9 cellular contexts compared by ENCODE assay signal in genomic region chr2:191115391-191115790, GRCh38. TPM values are rescaled to one million over a fixed set of nuclear protein-coding genes. Genes with fewer than 3 reads are reported as not detected.
A peak's percentile ranks its signal among the peaks of the same experiment; 100 is the strongest.
DNase-seq lines count a peak whose midpoint lies in the region; ATAC-seq and TF ChIP-seq lines count a peak whose summit lies in the region.
"Had no signal": no experiment of that assay in that cellular context is flagged by ENCODE, and none has a peak within 500 bp of the region (broad histone marks: within the 10 kb centered on the region; RNA-seq: fewer than 3 reads in every experiment).

No MANE protein-coding gene starts in this region.

- H4K20me1 ChIP-seq in GM23338 (replicated peaks; ENCODE audit: insufficient read depth) = no peaks in the 10 kb centered on the region

- H3K4me1 Mint-ChIP-seq in GM23338 (no peaks in the 10 kb centered on the region), progenitor cell of endocrine pancreas (ENCODE audit: low read depth) (peaks cover 3% of the 10 kb centered on the region)

- no peaks in the 10 kb centered on the region for H3K36me3 ChIP-seq in GM23338 (ENCODE audit: insufficient read depth)

- no peaks in the 10 kb centered on the region for H3F3A ChIP-seq in GM23338 (replicated peaks; ENCODE audit: low read depth)

- H2AFZ ChIP-seq in GM23338 = no peak overlapping the region

- no peaks in the 10 kb centered on the region for H3K4me1 ChIP-seq in GM23338 (ENCODE audit: insufficient read depth)

- H3K27me3 Mint-ChIP-seq in GM23338 (ENCODE audit: insufficient read depth, low read depth, poor library complexity) = no peaks in the 10 kb centered on the region
- no peaks in the 10 kb centered on the region for H3K27me3 Mint-ChIP-seq in progenitor cell of endocrine pancreas

- H3K9me3 Mint-ChIP-seq in GM23338 = no peaks in the 10 kb centered on the region
- peaks cover 3% of the 10 kb centered on the region for H3K9me3 Mint-ChIP-seq in progenitor cell of endocrine pancreas (ENCODE audit: low read depth)

- no peaks in the 10 kb centered on the region for H3K79me2 ChIP-seq in GM23338 (replicated peaks; ENCODE audit: insufficient read depth)

- H3K27ac Mint-ChIP-seq in GM23338 (no peak overlapping the region), progenitor cell of endocrine pancreas (no peak overlapping the region)

- ATAC-seq in GM21360 (IDR thresholded peaks at IDR 0.05; ENCODE audit: unreplicated experiment) (peak; percentile 52), HG03565 (IDR thresholded peaks at IDR 0.05; ENCODE audit: unreplicated experiment) (peak; percentile 63), GM23338 (no peak)
- ATAC-seq: HCT116 had no signal

- no peak for TF ChIP-seq CTCF in GM23338 (conservative IDR thresholded peaks at IDR 0.05; ENCODE audit: low read depth in 2 of 2)
- no peak for TF ChIP-seq CTCF in progenitor cell of endocrine pancreas (IDR thresholded peaks at IDR 0.05; ENCODE audit: unreplicated experiment)

- peak; percentile 79 for DNase-seq in activated effector memory CD4-positive, alpha-beta T cell treated with anti-CD3 and anti-CD28 coated beads, Interleukin-2, amount 50 U/mL, for 16 hours
- DNase-seq in stimulated activated CD8-positive, alpha-beta memory T cell treated with anti-CD3 and anti-CD28 coated beads, Interleukin-12 subunit alpha, Interleukin-12 subunit beta, amount 100 ng/mL, for 24 hours (ENCODE audit: extremely low read depth) = peak; percentile 38
- no peak for DNase-seq in NCI-H2196 (lab: John Stamatoyannopoulos, UW; ENCODE audit: unreplicated experiment)
- DNase-seq in GM23338 (ENCODE audit: low spot score) = no peak
- DNase-seq in progenitor cell of endocrine pancreas (ENCODE audit: low spot score, unreplicated experiment) = no peak
- DNase-seq in hypothalamus (lab: John Stamatoyannopoulos, UW) = no peak

- no peaks in the 10 kb centered on the region for H3K27me3 ChIP-seq in GM23338 (ENCODE audit: insufficient read depth)

- no peak overlapping the region for H3K27ac ChIP-seq in GM23338 (ENCODE audit: low read depth)

- H3K9me2 ChIP-seq in GM23338 (ENCODE audit: insufficient read depth) = no peaks in the 10 kb centered on the region

- H3K4me2 ChIP-seq in GM23338 = no peak overlapping the region

- H3K36me3 Mint-ChIP-seq in GM23338 (ENCODE audit: low read depth) (no peaks in the 10 kb centered on the region), progenitor cell of endocrine pancreas (ENCODE audit: insufficient read depth) (peaks cover 4% of the 10 kb centered on the region)

- no peak overlapping the region for H3K4me3 Mint-ChIP-seq in GM23338
- no peak overlapping the region for H3K4me3 Mint-ChIP-seq in progenitor cell of endocrine pancreas (ENCODE audit: low read depth)

- H3K4me3 ChIP-seq in GM23338 = no peak overlapping the region

TF ChIP-seq in GM23338, 12 proteins besides CTCF, POLR2A, EP300 and RAD21:
- no peak for TF ChIP-seq ZNF331 (CRISPR knock-in tag; IDR thresholded peaks at IDR 0.05; ENCODE audit: low read depth)
- TF ChIP-seq NANOG (IDR thresholded peaks at IDR 0.05; ENCODE audit: borderline replicate concordance) = no peak
- no peak for TF ChIP-seq JUNB (IDR thresholded peaks at IDR 0.05; ENCODE audit: unreplicated experiment)
- no peak for TF ChIP-seq REST (IDR thresholded peaks at IDR 0.05; ENCODE audit: unreplicated experiment)

RNA-seq across cellular contexts. Expression of gene STAT4, which starts 35.4 kb away (rescaled TPM):
- total RNA-seq in GM23338 (2014; rRNA removed; shearing (Covaris generic)) = 0.16 and 0.52 TPM in 2 replicates
- 0.30 and 0.86 TPM in 2 replicates for polyA plus RNA-seq in GM23338 (2016; fragmentation: Nextera tagmentation; extraction: Ambion mirVana)
- 18.8 and 23.4 TPM in 2 replicates for total RNA-seq in progenitor cell of endocrine pancreas

Comparison
In these comparisons a context has a peak if more than half of its experiments do, and no peak if none do; other contexts are left out.
1. DNase-seq: peak in activated effector memory CD4-positive, alpha-beta T cell treated with anti-CD3 and anti-CD28 coated beads, Interleukin-2, amount 50 U/mL, for 16 hours (single experiment) and stimulated activated CD8-positive, alpha-beta memory T cell treated with anti-CD3 and anti-CD28 coated beads, Interleukin-12 subunit alpha, Interleukin-12 subunit beta, amount 100 ng/mL, for 24 hours (single experiment); none in NCI-H2196 (single experiment), GM23338 (single experiment), progenitor cell of endocrine pancreas (single experiment) and hypothalamus (0 of 51).
2. RNA of gene STAT4, which starts 35.4 kb away (total RNA-seq): 18.8 to 23.4 TPM in progenitor cell of endocrine pancreas; 0.16 to 0.52 TPM in GM23338; every median in the first group is over 10 times any median in the second.